In genomic region chr22:46528121-46528610, GRCh38 we compare ENCODE assay signal across 10 cellular contexts. TPM values are rescaled to one million over a fixed set of nuclear protein-coding genes. Genes with fewer than 3 reads are reported as not detected.
DNase-seq lines count a peak whose midpoint lies in the region; ATAC-seq and TF ChIP-seq lines count a peak whose summit lies in the region.
"Had no signal": no experiment of that assay in that cellular context is flagged by ENCODE, and none has a peak within 500 bp of the region (broad histone marks: within the 10 kb centered on the region; RNA-seq: fewer than 3 reads in every experiment).

No MANE protein-coding gene starts in this region.

- DNase-seq in stimulated activated CD4-positive, alpha-beta T cell treated with anti-CD3 and anti-CD28 coated beads, Interleukin-15, amount 100 ng/mL, for 24 hours, result peak; percentile 15
- no peak for DNase-seq in stimulated activated CD4-positive, alpha-beta T cell treated with anti-CD3 and anti-CD28 coated beads, Interleukin-2, amount 100 ng/mL, for 48 hours
- peak; percentile 95 for DNase-seq in SIG-M5 (lab: John Stamatoyannopoulos, UW)
- DNase-seq in foreskin keratinocyte, result peak; percentile 97
- no peak for DNase-seq in tibial nerve (ENCODE audit: low spot score in 2 of 2)
- DNase-seq in heart right ventricle, result no peak
- DNase-seq: CD8-positive, alpha-beta T cell; T-helper 1 cell had no signal

- ATAC-seq in foreskin keratinocyte (peak; percentile 63), HG02588 (IDR thresholded peaks at IDR 0.05; ENCODE audit: unreplicated experiment) (no peak), GM19395 (IDR thresholded peaks at IDR 0.05; ENCODE audit: unreplicated experiment) (no peak), heart right ventricle (no peak)
- ATAC-seq: CD8-positive, alpha-beta T cell had no signal

- peak overlapping the region; percentile 61 for H3K27ac ChIP-seq in foreskin keratinocyte
- H3K27ac ChIP-seq in tibial nerve, result no peak overlapping the region
- no peak overlapping the region for H3K27ac ChIP-seq in heart right ventricle

- TF ChIP-seq POLR2A in tibial nerve (IDR thresholded peaks at IDR 0.05), result no peak

- H3K9me3 ChIP-seq in tibial nerve, result no peaks in the 10 kb centered on the region
- H3K9me3 ChIP-seq in heart right ventricle, result no peaks in the 10 kb centered on the region

- H3K27me3 ChIP-seq in foreskin keratinocyte, result no peaks in the 10 kb centered on the region
- H3K27me3 ChIP-seq in tibial nerve, result peaks cover 0 to 26% of the 10 kb centered on the region in 2 donors
- H3K27me3 ChIP-seq in heart right ventricle, result peaks cover 0 to 19% (median 7%) of the 10 kb centered on the region in 7 donors

- peak; percentile 39 for TF ChIP-seq CTCF in foreskin keratinocyte (conservative IDR thresholded peaks at IDR 0.05)
- no peak for TF ChIP-seq CTCF in tibial nerve (IDR thresholded peaks at IDR 0.05)
- no peak for TF ChIP-seq CTCF in heart right ventricle (IDR thresholded peaks at IDR 0.05)

- H3K4me1 ChIP-seq in foreskin keratinocyte (peaks cover 39% of the 10 kb centered on the region), tibial nerve (no peaks in the 10 kb centered on the region), heart right ventricle (peaks cover 0 to 9% (median 0%) of the 10 kb centered on the region in 9 donors)

- no peak for TF ChIP-seq EP300 in tibial nerve (IDR thresholded peaks at IDR 0.05)

- intact Hi-C loops in heart right ventricle (cut with DNase I), result no loop called here

- 65 to 67% methylated on average over 15 of the region's 15 CpGs for WGBS in tibial nerve, 2 donors
- 62 to 67% methylated on average over 15 of the region's 15 CpGs for WGBS in heart right ventricle, 2 donors

- H3K36me3 ChIP-seq in tibial nerve (no peaks in the 10 kb centered on the region), heart right ventricle (no peaks in the 10 kb centered on the region)

- H3K4me3 ChIP-seq in tibial nerve (no peak overlapping the region), heart right ventricle (no peak overlapping the region)

RNA-seq across cellular contexts. Expression of gene CELSR1, which starts 9.3 kb away (rescaled TPM):
- total RNA-seq in foreskin keratinocyte (19.2 and 24.9 TPM in 2 replicates), tibial nerve (1 to 10 TPM; 1.0 to 5.9 (median 2.6) TPM), heart right ventricle (10 to 100 TPM in 7 of 10 donors, 1 to 10 TPM in 3; 5.5 to 16.7 (median 11.8) TPM)
- polyA plus RNA-seq in foreskin keratinocyte (9.8 and 13.1 TPM in 2 replicates), heart right ventricle (1 to 10 TPM; 4.0 to 6.4 TPM)

Comparison
In these comparisons a context has a peak if more than half of its experiments do, and no peak if none do; other contexts are left out.
1. DNase-seq: peak in stimulated activated CD4-positive, alpha-beta T cell treated with anti-CD3 and anti-CD28 coated beads, Interleukin-15, amount 100 ng/mL, for 24 hours (single experiment), SIG-M5 (single experiment) and foreskin keratinocyte (2 of 2); none in stimulated activated CD4-positive, alpha-beta T cell treated with anti-CD3 and anti-CD28 coated beads, Interleukin-2, amount 100 ng/mL, for 48 hours (0 of 2), tibial nerve (0 of 2) and heart right ventricle (0 of 2).